Comparison of ENCODE assay signal across 1 cellular context in the genomic region with DNA sequence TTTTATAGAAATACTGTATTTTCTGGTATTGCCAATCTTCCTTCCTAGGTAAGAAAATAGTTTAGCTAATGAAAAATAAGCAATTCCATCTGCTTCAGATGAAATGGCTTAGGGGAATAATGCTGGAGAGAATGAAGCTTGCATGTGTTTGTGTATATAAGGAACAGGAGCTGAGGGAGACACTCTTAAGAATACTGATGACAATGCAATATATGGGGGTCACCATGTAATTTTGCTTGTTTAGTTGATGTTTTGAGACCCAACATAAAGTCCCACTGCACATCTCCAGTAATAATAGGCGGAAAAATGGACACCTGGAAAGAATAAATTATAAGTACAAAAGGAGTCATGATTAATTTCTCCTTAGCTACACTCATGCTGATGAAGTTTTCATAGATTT.
A peak's percentile ranks its signal among the peaks of the same experiment; 100 is the strongest.
TF ChIP-seq lines count a peak whose summit lies in the region.

No MANE protein-coding gene starts in this region.

TF ChIP-seq in HepG2, 621 proteins besides CTCF, POLR2A, EP300 and RAD21 (continued from another document):
- TF ChIP-seq, protein P1, sequence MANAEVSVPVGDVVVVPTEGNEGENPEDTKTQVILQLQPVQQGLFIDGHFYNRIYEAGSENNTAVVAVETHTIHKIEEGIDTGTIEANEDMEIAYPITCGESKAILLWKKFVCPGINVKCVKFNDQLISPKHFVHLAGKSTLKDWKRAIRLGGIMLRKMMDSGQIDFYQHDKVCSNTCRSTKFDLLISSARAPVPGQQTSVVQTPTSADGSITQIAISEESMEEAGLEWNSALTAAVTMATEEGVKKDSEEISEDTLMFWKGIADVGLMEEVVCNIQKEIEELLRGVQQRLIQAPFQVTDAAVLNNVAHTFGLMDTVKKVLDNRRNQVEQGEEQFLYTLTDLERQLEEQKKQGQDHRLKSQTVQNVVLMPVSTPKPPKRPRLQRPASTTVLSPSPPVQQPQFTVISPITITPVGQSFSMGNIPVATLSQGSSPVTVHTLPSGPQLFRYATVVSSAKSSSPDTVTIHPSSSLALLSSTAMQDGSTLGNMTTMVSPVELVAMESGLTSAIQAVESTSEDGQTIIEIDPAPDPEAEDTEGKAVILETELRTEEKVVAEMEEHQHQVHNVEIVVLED (CRISPR knock-in tag; IDR thresholded peaks at IDR 0.05; ENCODE audit: borderline replicate concordance) = no peak
- TF ChIP-seq MAFF (IDR thresholded peaks at IDR 0.05; ENCODE audit: low read depth, low read length) = peak; percentile 74
